ENCODE assay signal across 8 cellular contexts in the genomic region with DNA sequence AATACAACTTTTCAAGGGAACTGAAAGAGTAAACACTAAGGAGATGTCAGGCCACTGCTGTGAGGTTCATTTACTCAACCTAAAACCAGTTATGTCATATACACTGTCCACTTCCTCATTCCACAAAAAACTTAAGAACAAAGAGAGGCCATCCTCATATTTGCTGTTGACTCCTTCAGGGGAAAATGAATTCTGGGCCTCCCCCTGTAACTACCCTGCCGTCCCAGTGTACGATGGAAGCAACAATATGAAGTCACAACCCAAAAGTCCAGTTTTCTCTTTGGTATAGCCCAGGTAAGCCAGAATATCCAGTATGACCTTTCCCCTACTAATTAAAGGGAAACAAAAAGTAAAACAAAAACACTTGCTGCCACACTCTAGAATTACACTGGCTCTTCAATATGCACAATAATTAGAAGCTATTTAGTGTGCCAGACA. TPM values are rescaled to one million over a fixed set of nuclear protein-coding genes. Genes with fewer than 3 reads are reported as not detected.
DNase-seq lines count a peak whose midpoint lies in the region; ATAC-seq and TF ChIP-seq lines count a peak whose summit lies in the region.

No MANE protein-coding gene starts in this region.

- H3K4me1 Mint-ChIP-seq in endodermal cell = peaks cover 25% of the 10 kb centered on the region

- no peak for TF ChIP-seq CTCF in MM.1S (IDR thresholded peaks at IDR 0.05; ENCODE audit: low read length)
- TF ChIP-seq CTCF in endodermal cell (conservative IDR thresholded peaks at IDR 0.05) = no peak
- TF ChIP-seq CTCF in vagina (IDR thresholded peaks at IDR 0.05) = no peak
- no peak for TF ChIP-seq CTCF in tibial nerve (IDR thresholded peaks at IDR 0.05)

- H3F3A ChIP-seq in MM.1S (ENCODE audit: insufficient read depth, low read length) = peaks cover 10% of the 10 kb centered on the region; the same call in 1 of the 2 replicates

- H3K27ac ChIP-seq in MM.1S (ENCODE audit: low read length) (peak overlapping the region; percentile 53; the same call in 1 of the 2 replicates), endodermal cell (ENCODE audit: low read depth, low read length) (no peak overlapping the region), vagina (no peak overlapping the region), tibial nerve (peak overlapping the region in 2 of 4 donors; percentile 10 to 61)

- WGBS in endodermal cell (ENCODE audit: insufficient coverage in 1 of 2, insufficient read length in 1 of 2), 2 experiments = 93 to 100% methylated on average over 2 of the region's 2 CpGs
- 70 to 86% methylated on average over 2 of the region's 2 CpGs for WGBS in tibial nerve, 2 donors

- no peak for TF ChIP-seq EP300 in tibial nerve (IDR thresholded peaks at IDR 0.05)

- H3K4me2 ChIP-seq in MM.1S (ENCODE audit: low read depth, low read length) = peak overlapping the region; percentile 35

- no peaks in the 10 kb centered on the region for H3K9me3 Mint-ChIP-seq in endodermal cell

- peaks cover 15% of the 10 kb centered on the region for H3K79me2 ChIP-seq in MM.1S (ENCODE audit: low read length)

- peaks cover 12% of the 10 kb centered on the region for H3K27me3 Mint-ChIP-seq in endodermal cell (ENCODE audit: insufficient read depth)

- H2AFZ ChIP-seq in MM.1S (ENCODE audit: low read length) = 0 out of 2 replicates have a peak overlapping the region, but pooled peaks have one; percentile 24

- H3K4me3 ChIP-seq in MM.1S (ENCODE audit: low read length) (no peak overlapping the region), endodermal cell (ENCODE audit: low read length) (no peak overlapping the region), vagina (no peak overlapping the region), tibial nerve (no peak overlapping the region)

- no peaks in the 10 kb centered on the region for H4K20me1 ChIP-seq in MM.1S (ENCODE audit: insufficient read depth, low read length)

- H3K9me3 ChIP-seq in MM.1S (replicated peaks; ENCODE audit: insufficient read depth, low read length) = no peaks in the 10 kb centered on the region
- H3K9me3 ChIP-seq in endodermal cell (ENCODE audit: control insufficient read depth, low read length) = no peaks in the 10 kb centered on the region
- H3K9me3 ChIP-seq in vagina = no peaks in the 10 kb centered on the region
- no peaks in the 10 kb centered on the region for H3K9me3 ChIP-seq in tibial nerve

- intact Hi-C loops in vagina (cut with DNase I) = no loop called here

- TF ChIP-seq POLR2A in GM18505 (IDR thresholded peaks at IDR 0.05; ENCODE audit: borderline replicate concordance, extremely low read depth, insufficient read depth, insufficient read length) (no peak), vagina (IDR thresholded peaks at IDR 0.05) (no peak), tibial nerve (IDR thresholded peaks at IDR 0.05) (no peak)

- H3K27ac Mint-ChIP-seq in endodermal cell = peak overlapping the region; percentile 55

- H3K36me3 Mint-ChIP-seq in endodermal cell (ENCODE audit: low read depth) = peaks cover 32% of the 10 kb centered on the region

- DNase-seq in MM.1S = peak; percentile 21
- no peak for DNase-seq in endodermal cell
- peak; percentile 74 for DNase-seq in renal cortical epithelial cell (ENCODE audit: low read depth)
- no peak for DNase-seq in NCI-H82 treated with DMSO at 0.1 percent for 48 hours (lab: John Stamatoyannopoulos, UW; ENCODE audit: unreplicated experiment)
- DNase-seq in vagina (ENCODE audit: extremely low spot score in 2 of 2) = no peak
- DNase-seq in tibial nerve (ENCODE audit: low spot score in 2 of 2) = no peak

- H3K9ac ChIP-seq in MM.1S (ENCODE audit: low read length) (no peak overlapping the region), endodermal cell (ENCODE audit: extremely low read depth, low read length, poor library complexity, severe bottlenecking) (no peak overlapping the region)

- H3K36me3 ChIP-seq in MM.1S (replicated peaks; ENCODE audit: insufficient read depth, low read length) (peaks cover 5% of the 10 kb centered on the region; the same call in 1 of the 2 replicates), endodermal cell (ENCODE audit: control insufficient read depth, insufficient read depth, low read length) (peaks cover 17% of the 10 kb centered on the region), vagina (no peaks in the 10 kb centered on the region), tibial nerve (peaks cover 0 to 36% (median 0%) of the 10 kb centered on the region in 3 donors)

- ATAC-seq in GM18505 (IDR thresholded peaks at IDR 0.05; ENCODE audit: unreplicated experiment) (peak; percentile 91), GM21737 (IDR thresholded peaks at IDR 0.05; ENCODE audit: unreplicated experiment) (peak; percentile 72)

- H3K27me3 ChIP-seq in MM.1S (replicated peaks; ENCODE audit: insufficient read depth, low read length) (no peaks in the 10 kb centered on the region), endodermal cell (ENCODE audit: control insufficient read depth, insufficient read depth, low read length, poor library complexity, severe bottlenecking) (peaks cover 10% of the 10 kb centered on the region), vagina (no peaks in the 10 kb centered on the region), tibial nerve (no peaks in the 10 kb centered on the region)

- peaks cover 13% of the 10 kb centered on the region for H3K4me1 ChIP-seq in MM.1S (ENCODE audit: low read length)
- H3K4me1 ChIP-seq in endodermal cell (ENCODE audit: control insufficient read depth, insufficient read depth, low read length) = peaks cover 6% of the 10 kb centered on the region
- no peaks in the 10 kb centered on the region for H3K4me1 ChIP-seq in vagina
- H3K4me1 ChIP-seq in tibial nerve = peaks cover 0 to 10% (median 0%) of the 10 kb centered on the region in 4 donors

- H3K4me3 Mint-ChIP-seq in endodermal cell = no peak overlapping the region

- no peaks in the 10 kb centered on the region for H3K9me2 ChIP-seq in MM.1S (replicated peaks; ENCODE audit: insufficient read depth, low read length)

RNA-seq across cellular contexts. Expression of a gene that starts 16.2 kb away (rescaled TPM):
- total RNA-seq in endodermal cell (10 to 100 TPM; 12.3 to 19.1 TPM), renal cortical epithelial cell (4.7 and 7.1 TPM in 2 replicates), vagina (4.4 TPM), tibial nerve (10 to 100 TPM in 3 of 4 donors, 1 to 10 TPM in 1; 9.2 to 12.5 (median 11.2) TPM)
- polyA plus RNA-seq in endodermal cell (2013, experiment 1 of 2) = 12.5 TPM
- 12.8 TPM for polyA plus RNA-seq in endodermal cell (2013, experiment 2 of 2)

Comparison
In these comparisons a context has a peak if more than half of its experiments do, and no peak if none do; other contexts are left out.
1. DNase-seq: peak in MM.1S (single experiment) and renal cortical epithelial cell (single experiment); none in endodermal cell (single experiment), NCI-H82 treated with DMSO at 0.1 percent for 48 hours (single experiment), vagina (0 of 2) and tibial nerve (0 of 2).